16 cellular contexts compared by ENCODE assay signal in genomic region chr11:111641339-111642015, GRCh38. TPM values are rescaled to one million over a fixed set of nuclear protein-coding genes. Genes with fewer than 3 reads are reported as not detected.
DNase-seq lines count a peak whose midpoint lies in the region; ATAC-seq and TF ChIP-seq lines count a peak whose summit lies in the region.
"Had no signal": no experiment of that assay in that cellular context is flagged by ENCODE, and none has a peak within 500 bp of the region (broad histone marks: within the 10 kb centered on the region; RNA-seq: fewer than 3 reads in every experiment).

No MANE protein-coding gene starts in this region.

- H3K9me3 ChIP-seq in mucosa of descending colon (no peaks in the 10 kb centered on the region), subcutaneous abdominal adipose tissue (ENCODE audit: control insufficient read depth in 5 of 5, low read length in 5 of 5) (no peaks in the 10 kb centered on the region)
- H3K9me3 ChIP-seq: Caco-2 had no signal

- ATAC-seq in left colon (peak; percentile 30), mucosa of descending colon (peak; percentile 43), HG02938 (IDR thresholded peaks at IDR 0.05; ENCODE audit: unreplicated experiment) (no peak), GM19452 (IDR thresholded peaks at IDR 0.05; ENCODE audit: unreplicated experiment) (no peak)
- ATAC-seq: CD8-positive, alpha-beta T cell had no signal

- peak overlapping the region; percentile 65 for H3K27ac ChIP-seq in subcutaneous abdominal adipose tissue (ENCODE audit: low read depth, low read length)
- H3K27ac ChIP-seq: GM23248 had no signal

- DNase-seq in dermis blood vessel endothelial cell (peak; percentile 67), left colon (no peak), mucosa of descending colon (no peak), foreskin melanocyte (no peak), NCI-H2227 treated with DMSO at 0.1 percent for 48 hours (lab: John Stamatoyannopoulos, UW) (no peak)
- DNase-seq: Caco-2; CD4-positive, CD25-positive, alpha-beta regulatory T cell; CD8-positive, alpha-beta T cell; DMS153; DND-41; GM23248; H7; HCEC 1CT had no signal

- H3K4me1 ChIP-seq in mucosa of descending colon (ENCODE audit: low read depth), result no peaks in the 10 kb centered on the region
- H3K4me1 ChIP-seq in subcutaneous abdominal adipose tissue (ENCODE audit: control insufficient read depth in 5 of 5, insufficient read depth in 5 of 5, low read length in 5 of 5), result peaks cover 0 to 29% (median 22%) of the 10 kb centered on the region in 5 donors

- no peak overlapping the region for H3K4me3 ChIP-seq in mucosa of descending colon
- H3K4me3 ChIP-seq in subcutaneous abdominal adipose tissue (ENCODE audit: low read depth in 1 of 5, low read length in 5 of 5), result no peak overlapping the region
- H3K4me3 ChIP-seq: GM23248 had no signal

- no peak for TF ChIP-seq CTCF in mucosa of descending colon (IDR thresholded peaks at IDR 0.05)

- no peak overlapping the region for H3K9ac ChIP-seq in subcutaneous abdominal adipose tissue (ENCODE audit: low read length in 5 of 5)
- H3K9ac ChIP-seq: GM23248 had no signal

- no peaks in the 10 kb centered on the region for H3K27me3 ChIP-seq in subcutaneous abdominal adipose tissue (ENCODE audit: control insufficient read depth in 5 of 5, insufficient read depth in 4 of 5, low read length in 5 of 5)

- no peaks in the 10 kb centered on the region for H3K36me3 ChIP-seq in mucosa of descending colon (ENCODE audit: low read depth)
- peaks cover 6 to 30% (median 29%) of the 10 kb centered on the region in 5 donors for H3K36me3 ChIP-seq in subcutaneous abdominal adipose tissue (ENCODE audit: control insufficient read depth in 5 of 5, insufficient read depth in 5 of 5, low read length in 5 of 5)

- intact Hi-C loops in left colon (cut with DNase I, micrococcal nuclease) (no loop called here), mucosa of descending colon (cut with DNase I, micrococcal nuclease) (no loop called here)

RNA-seq across cellular contexts. Expression of gene SIK2, which starts 39.2 kb away (rescaled TPM):
- total RNA-seq in dermis blood vessel endothelial cell, result 12.8 and 13.2 TPM in 2 replicates
- 10 to 100 TPM; 22.9 to 23.8 TPM for total RNA-seq in left colon
- 10 to 100 TPM; 22.0 to 23.0 (median 22.7) TPM for total RNA-seq in mucosa of descending colon

Comparison
In these comparisons a context has a peak if more than half of its experiments do, and no peak if none do; other contexts are left out.
1. ATAC-seq: peak in left colon (single experiment) and mucosa of descending colon (single experiment); none in HG02938 (single experiment) and GM19452 (single experiment).